Comparison of ENCODE assay signal across 8 cellular contexts in the genomic region with DNA sequence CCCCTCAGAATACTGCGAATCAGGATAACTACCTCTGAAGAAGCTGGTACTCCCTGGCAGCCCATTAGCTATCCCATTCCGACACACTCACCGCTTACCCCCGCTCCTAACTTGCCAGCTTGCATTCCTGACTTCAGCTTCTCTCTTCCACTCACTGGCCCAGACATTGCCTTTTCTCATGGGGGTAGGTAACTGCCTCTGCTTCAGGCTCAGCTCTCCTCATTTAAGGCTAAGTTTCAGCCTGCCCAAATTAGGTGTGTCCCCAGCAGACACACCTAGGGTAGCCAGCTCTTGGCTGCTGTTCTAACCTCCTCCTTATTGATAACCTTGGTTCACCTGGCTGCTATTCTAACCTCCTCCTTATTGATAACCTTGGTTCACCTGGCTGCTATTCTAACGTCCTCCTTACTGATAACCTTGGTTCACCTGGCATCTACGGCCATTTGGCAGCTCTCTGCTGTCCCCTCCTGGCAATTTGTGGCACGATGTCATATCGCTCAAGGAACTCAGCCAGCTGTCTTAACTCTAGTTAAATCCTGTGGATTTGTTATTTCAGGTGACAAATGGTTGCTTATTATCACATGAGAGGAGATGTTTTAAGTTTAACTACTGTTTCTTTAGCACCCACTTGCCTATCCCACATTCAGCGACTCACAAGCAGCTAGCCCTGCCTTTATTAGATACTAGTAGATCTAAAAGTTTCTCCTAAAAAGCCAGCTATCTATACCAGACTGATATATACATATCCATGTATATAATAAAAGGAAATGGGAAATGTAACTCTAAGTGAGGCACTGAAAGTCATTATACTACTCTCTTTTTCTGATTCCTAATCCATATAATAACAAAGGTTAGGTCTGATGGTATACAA.
DNase-seq lines count a peak whose midpoint lies in the region; ATAC-seq and TF ChIP-seq lines count a peak whose summit lies in the region.

No MANE protein-coding gene starts in this region.

- peaks cover 12% of the 10 kb centered on the region for H3K4me1 ChIP-seq in body of pancreas

- no peak overlapping the region for H3K4me3 Mint-ChIP-seq in osteocyte (ENCODE audit: unreplicated experiment)

- H3K27me3 Mint-ChIP-seq in osteocyte (ENCODE audit: unreplicated experiment) = peaks cover 17% of the 10 kb centered on the region

- TF ChIP-seq CTCF in NB4 (IDR thresholded peaks at IDR 0.05; ENCODE audit: low read depth, low read length) (peak; percentile 63), body of pancreas (IDR thresholded peaks at IDR 0.05) (peak; percentile 23 to 72 (median 57)), osteocyte (IDR thresholded peaks at IDR 0.05) (peak; percentile 41)

- no peaks in the 10 kb centered on the region for H3K9me3 ChIP-seq in body of pancreas

- no peak overlapping the region for H3K27ac ChIP-seq in body of pancreas

- DNase-seq in SIG-M5 treated with dmso at 0.1 percent for 504 hours (lab: John Stamatoyannopoulos, UW; ENCODE audit: unreplicated experiment) (peak; percentile 23), SIG-M5 (lab: John Stamatoyannopoulos, UW) (no peak), NB4 (ENCODE audit: low read depth) (peak; percentile 20), body of pancreas (peak; percentile 52 to 76 (median 56)), osteocyte (ENCODE audit: extremely low spot score, unreplicated experiment) (no peak), amygdala (lab: John Stamatoyannopoulos, UW) (no peak)
- DNase-seq in activated effector memory CD4-positive, alpha-beta T cell treated with Interleukin-2 at 50 U/mL for 16 hours = no peak

- 37 to 39% methylated on average over 9 of the region's 9 CpGs for WGBS in body of pancreas, 2 donors

- intact Hi-C loops in body of pancreas (cut with DNase I) = no loop called here

- H3K4me1 Mint-ChIP-seq in osteocyte (ENCODE audit: unreplicated experiment) = no peaks in the 10 kb centered on the region

- H3K36me3 Mint-ChIP-seq in osteocyte (ENCODE audit: unreplicated experiment) = no peaks in the 10 kb centered on the region

- no peaks in the 10 kb centered on the region for H3K27me3 ChIP-seq in body of pancreas

- ATAC-seq in body of pancreas = peak; percentile 85
- no peak for ATAC-seq in HG03280 (IDR thresholded peaks at IDR 0.05; ENCODE audit: unreplicated experiment)

- no peak overlapping the region for H3K27ac Mint-ChIP-seq in osteocyte (ENCODE audit: unreplicated experiment)

- H3K4me3 ChIP-seq in NB4 (ENCODE audit: low read depth, low read length) (no peak overlapping the region), body of pancreas (no peak overlapping the region)

- no peak for TF ChIP-seq POLR2A in NB4 (IDR thresholded peaks at IDR 0.05; ENCODE audit: extremely low read depth, insufficient read length)
- no peak for TF ChIP-seq POLR2A in body of pancreas (IDR thresholded peaks at IDR 0.05)

- no peaks in the 10 kb centered on the region for H3K9me3 Mint-ChIP-seq in osteocyte (ENCODE audit: unreplicated experiment)

- H3K36me3 ChIP-seq in body of pancreas (replicated peaks in 1 of 2; ENCODE audit: insufficient read depth in 1 of 2, low read depth in 2 of 2) = no peaks in the 10 kb centered on the region

Comparison
In these comparisons a context has a peak if more than half of its experiments do, and no peak if none do; other contexts are left out.
1. DNase-seq: peak in SIG-M5 treated with dmso at 0.1 percent for 504 hours (single experiment), NB4 (single experiment) and body of pancreas (4 of 4); none in SIG-M5 (single experiment), osteocyte (single experiment), amygdala (0 of 56) and activated effector memory CD4-positive, alpha-beta T cell treated with Interleukin-2 at 50 U/mL for 16 hours (single experiment).
2. Peak in every context shown above with its lines, with median percentiles within 50 percentile points of each other: CTCF ChIP-seq.